Comparison of ENCODE assay signal across 10 cellular contexts in the genomic region with DNA sequence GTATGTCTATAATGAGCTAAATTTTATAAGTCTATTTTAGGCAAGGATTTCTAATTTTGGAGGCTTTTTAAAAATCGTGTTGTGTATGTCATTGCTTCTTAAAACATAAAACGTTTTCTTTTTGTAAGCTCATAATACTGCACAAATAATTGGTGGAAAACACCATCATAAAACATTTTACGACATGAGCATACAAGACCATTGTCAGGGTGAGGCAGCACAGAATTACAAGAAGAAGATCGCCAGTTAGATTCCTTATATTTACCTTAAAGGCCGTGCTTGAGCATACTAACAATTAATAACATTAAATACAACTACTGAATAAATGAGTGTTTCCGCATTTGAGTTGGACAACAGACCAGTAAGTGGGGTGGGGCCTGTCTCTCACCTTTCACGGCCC. TPM values are rescaled to one million over a fixed set of nuclear protein-coding genes. Genes with fewer than 3 reads are reported as not detected.
DNase-seq lines count a peak whose midpoint lies in the region; ATAC-seq and TF ChIP-seq lines count a peak whose summit lies in the region.
"Had no signal": no experiment of that assay in that cellular context is flagged by ENCODE, and none has a peak within 500 bp of the region (broad histone marks: within the 10 kb centered on the region; RNA-seq: fewer than 3 reads in every experiment).

No MANE protein-coding gene starts in this region.

- peaks cover 25% of the 10 kb centered on the region for H3K4me1 Mint-ChIP-seq in brain

- H3K9me3 ChIP-seq in cardiac muscle cell (ENCODE audit: low read depth) (no peaks in the 10 kb centered on the region), mesodermal cell (ENCODE audit: control insufficient read depth, low read length) (no peaks in the 10 kb centered on the region), transverse colon (no peaks in the 10 kb centered on the region)

- ATAC-seq in Right ventricle myocardium inferior (no peak), sciatic nerve (no peak)

- intact Hi-C loops in Right ventricle myocardium inferior (cut with DNase I): no loop called here
- intact Hi-C loops in transverse colon (cut with DNase I; ENCODE audit: low total_unique reads): no loop called here
- intact Hi-C loops in sciatic nerve (cut with DNase I): no loop called here

- H3K4me1 ChIP-seq in cardiac muscle cell (ENCODE audit: low read depth): peaks cover 5% of the 10 kb centered on the region
- peaks cover 9% of the 10 kb centered on the region for H3K4me1 ChIP-seq in mesodermal cell (ENCODE audit: control insufficient read depth, insufficient read depth, low read length, poor library complexity, severe bottlenecking)
- peaks cover 0 to 19% (median 18%) of the 10 kb centered on the region in 4 donors for H3K4me1 ChIP-seq in transverse colon

- no peak for TF ChIP-seq POLR2A in transverse colon (IDR thresholded peaks at IDR 0.05)

- peaks cover 36% of the 10 kb centered on the region for H3K27me3 Mint-ChIP-seq in brain

- TF ChIP-seq EP300 in transverse colon (IDR thresholded peaks at IDR 0.05; ENCODE audit: low read depth): no peak

- H3K4me3 ChIP-seq in cardiac muscle cell: peak overlapping the region; percentile 20
- H3K4me3 ChIP-seq in mesodermal cell (ENCODE audit: extremely low read depth, insufficient read depth, low read length, poor library complexity, severe bottlenecking): peak overlapping the region; percentile 29
- peak overlapping the region in 3 of 4 donors; percentile 34 to 41 (median 34) for H3K4me3 ChIP-seq in transverse colon

- peaks cover 73% of the 10 kb centered on the region for H3K27me3 ChIP-seq in cardiac muscle cell
- peaks cover 14% of the 10 kb centered on the region for H3K27me3 ChIP-seq in transverse colon

- H3K27ac Mint-ChIP-seq in brain: peak overlapping the region in 2 of 5 experiments; percentile 75 to 80
- H3K27ac Mint-ChIP-seq: CD8-positive, alpha-beta memory T cell; T-helper 1 cell treated with Interleukin-12 subunit alpha and Interleukin-12 subunit beta and Interleukin-4 antibody, amounts not matched to agents 30 μg/mL and 1 μg/mL, for 36 hours had no signal

- DNase-seq in cardiac muscle cell (ENCODE audit: low read depth in 1 of 2, low spot score in 1 of 2): no peak
- no peak for DNase-seq in Right ventricle myocardium inferior (ENCODE audit: missing footprints)
- DNase-seq in transverse colon: no peak
- DNase-seq in sciatic nerve (ENCODE audit: low spot score): no peak
- no peak for DNase-seq in SK-N-DZ (ENCODE audit: low spot score)
- no peak for DNase-seq in NCI-H2107 treated with DMSO at 0.1 percent for 48 hours (lab: John Stamatoyannopoulos, UW; ENCODE audit: unreplicated experiment)
- DNase-seq: CD8-positive, alpha-beta memory T cell had no signal

- H3K27ac ChIP-seq in cardiac muscle cell (no peak overlapping the region), mesodermal cell (ENCODE audit: low read depth, low read length, severe bottlenecking) (no peak overlapping the region), transverse colon (peak overlapping the region; percentile 73 to 85 (median 79))

- in situ Hi-C loops in transverse colon (cut with MboI; ENCODE audit: low pct_ligation_motif_present in 1 of 4, low pct_unique_long_range_greater_than_20kb in 1 of 4, low sequenced_read_pairs in 3 of 4): loop anchor here in 2 of 4 donors (25.0 kb wide), 1 partner anchor 537 kb away; no protein-coding TSS in a partner anchor

- H3K36me3 Mint-ChIP-seq in brain: no peaks in the 10 kb centered on the region

- no peak for TF ChIP-seq CTCF in cardiac muscle cell (IDR thresholded peaks at IDR 0.05; ENCODE audit: low read depth, low read length)
- TF ChIP-seq CTCF in brain (conservative IDR thresholded peaks at IDR 0.05): no peak
- no peak for TF ChIP-seq CTCF in transverse colon (IDR thresholded peaks at IDR 0.05)

- H3K36me3 ChIP-seq in cardiac muscle cell: no peaks in the 10 kb centered on the region
- no peaks in the 10 kb centered on the region for H3K36me3 ChIP-seq in mesodermal cell (ENCODE audit: control insufficient read depth, insufficient read depth, low read length)
- H3K36me3 ChIP-seq in transverse colon: no peaks in the 10 kb centered on the region

- WGBS in mesodermal cell (ENCODE audit: insufficient coverage in 2 of 2), 2 experiments: 40 to 50% methylated on average over 1 to 3 of the region's 7 CpGs
- 16 to 20% methylated on average over 4 to 7 of the region's 7 CpGs for WGBS in transverse colon (ENCODE audit: low coverage in 1 of 2), 2 donors

- peaks cover 0 to 7% (median 0%) of the 10 kb centered on the region in 5 experiments for H3K9me3 Mint-ChIP-seq in brain
- H3K9me3 Mint-ChIP-seq: T-helper 1 cell treated with Interleukin-12 subunit alpha and Interleukin-12 subunit beta and Interleukin-4 antibody, amounts not matched to agents 30 μg/mL and 1 μg/mL, for 36 hours had no signal

- H3K4me3 Mint-ChIP-seq in brain: peak overlapping the region; percentile 24 to 71 (median 65)

RNA-seq across cellular contexts. Expression of gene LMX1A, which starts 19.1 kb away (rescaled TPM):
- total RNA-seq in cardiac muscle cell (not detected in 2 replicates), Right ventricle myocardium inferior (0.14 TPM), transverse colon (under 1 TPM in 2 of 4 donors, not detected in 2; 0.41 to 0.79 TPM), sciatic nerve (0.22 TPM)
- polyA plus RNA-seq in cardiac muscle cell (not detected in 2 replicates), brain (ENCODE audit: insufficient read depth, low read depth, low replicate concordance) (not detected)
- polyA plus RNA-seq in mesodermal cell (2013, experiment 1 of 2): 1.1 TPM
- 1.4 TPM for polyA plus RNA-seq in mesodermal cell (2013, experiment 2 of 2)
- 0.46 and 1.4 TPM in 2 replicates for polyA plus RNA-seq in SK-N-DZ (2014; cell fraction: cytosol; rRNA removed)
- polyA plus RNA-seq in SK-N-DZ (2014; cell fraction: nucleus; rRNA removed): 0.19 and 1.1 TPM in 2 replicates
- total RNA-seq: CD8-positive, alpha-beta memory T cell had no signal
- polyA plus RNA-seq: CD8-positive, alpha-beta memory T cell had no signal

Comparison
In these comparisons a context has a peak if more than half of its experiments do, and no peak if none do; other contexts are left out.
1. H3K27ac ChIP-seq: peak in transverse colon (4 of 4); none in cardiac muscle cell (single experiment) and mesodermal cell (single experiment).
2. Peak in every context shown above with its lines, with median percentiles within 50 percentile points of each other: H3K4me3 ChIP-seq.